In the genomic region with DNA sequence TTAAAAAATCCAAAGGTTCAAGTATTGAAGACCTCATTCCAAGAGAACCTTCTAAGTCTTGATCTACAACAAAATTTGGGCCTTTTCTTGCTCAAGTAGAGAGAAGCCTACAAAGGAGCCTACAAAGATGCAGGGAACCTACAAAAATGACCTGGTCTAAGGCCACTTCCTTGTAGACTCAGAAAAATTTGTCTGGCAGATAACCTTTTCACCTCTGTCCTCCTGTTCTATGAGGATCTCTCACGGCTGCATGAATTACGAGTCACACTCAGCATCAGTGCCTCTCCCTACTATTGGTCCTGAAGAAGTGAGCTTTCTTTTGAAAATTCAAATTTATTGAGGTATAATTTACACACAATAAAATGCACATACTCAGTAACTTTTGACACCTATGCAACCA, we compare ENCODE assay signal across 25 cellular contexts. TPM values are rescaled to one million over a fixed set of nuclear protein-coding genes. Genes with fewer than 3 reads are reported as not detected.
DNase-seq lines count a peak whose midpoint lies in the region; ATAC-seq and TF ChIP-seq lines count a peak whose summit lies in the region.
"Had no signal": no experiment of that assay in that cellular context is flagged by ENCODE, and none has a peak within 500 bp of the region (broad histone marks: within the 10 kb centered on the region; RNA-seq: fewer than 3 reads in every experiment).

No MANE protein-coding gene starts in this region.

- H3K27ac Mint-ChIP-seq in activated T-cell treated with anti-CD3 and anti-CD28 coated beads, Interleukin-2, amount 50 U/mL, for 72 hours = peak overlapping the region; percentile 36
- no peak overlapping the region for H3K27ac Mint-ChIP-seq in activated CD4-positive, alpha-beta memory T cell treated with anti-CD3 and anti-CD28 coated beads, Interleukin-2, amount 10 ng/mL, durations not matched to agents 7 days and 5 days
- H3K27ac Mint-ChIP-seq: activated CD4-positive, alpha-beta memory T cell treated with anti-CD3 and anti-CD28 coated beads for 36 hours; progenitor cell of endocrine pancreas had no signal

- H3K27me3 ChIP-seq in MM.1S (replicated peaks; ENCODE audit: insufficient read depth, low read length) = no peaks in the 10 kb centered on the region
- H3K27me3 ChIP-seq: adrenal gland, BE2C, neutrophil, transverse colon had no signal

- no peaks in the 10 kb centered on the region for H3K27me3 Mint-ChIP-seq in activated T-cell treated with anti-CD3 and anti-CD28 coated beads, Interleukin-2, amount 50 U/mL, for 72 hours (ENCODE audit: low read depth)
- H3K27me3 Mint-ChIP-seq in activated T-cell treated with anti-CD3 and anti-CD28 coated beads, Interleukin-2, amount 50 U/mL, for 4 hours (ENCODE audit: low read depth) = no peaks in the 10 kb centered on the region
- no peaks in the 10 kb centered on the region for H3K27me3 Mint-ChIP-seq in activated CD4-positive, alpha-beta memory T cell treated with anti-CD3 and anti-CD28 coated beads, Interleukin-2, amount 10 ng/mL, durations not matched to agents 7 days and 5 days
- H3K27me3 Mint-ChIP-seq: activated CD4-positive, alpha-beta memory T cell treated with anti-CD3 and anti-CD28 coated beads for 36 hours; progenitor cell of endocrine pancreas had no signal

- no peak overlapping the region for H2AFZ ChIP-seq in MM.1S (ENCODE audit: low read length)

- H3K36me3 Mint-ChIP-seq in activated T-cell treated with anti-CD3 and anti-CD28 coated beads, Interleukin-2, amount 50 U/mL, for 72 hours (ENCODE audit: insufficient read depth in 2 of 2) = peaks cover 0 to 4% of the 10 kb centered on the region in 2 donors
- H3K36me3 Mint-ChIP-seq in activated T-cell treated with anti-CD3 and anti-CD28 coated beads, Interleukin-2, amount 50 U/mL, for 4 hours (ENCODE audit: insufficient read depth) = peaks cover 8% of the 10 kb centered on the region
- H3K36me3 Mint-ChIP-seq in activated CD4-positive, alpha-beta memory T cell treated with anti-CD3 and anti-CD28 coated beads, Interleukin-2, amount 10 ng/mL, durations not matched to agents 7 days and 5 days (ENCODE audit: low read depth) = peaks cover 11% of the 10 kb centered on the region

- peaks cover 25% of the 10 kb centered on the region for H3K4me1 Mint-ChIP-seq in activated T-cell treated with anti-CD3 and anti-CD28 coated beads, Interleukin-2, amount 50 U/mL, for 72 hours (ENCODE audit: low read depth)
- H3K4me1 Mint-ChIP-seq in activated T-cell treated with anti-CD3 and anti-CD28 coated beads, Interleukin-2, amount 50 U/mL, for 4 hours (ENCODE audit: low read depth) = peaks cover 9% of the 10 kb centered on the region
- peaks cover 33% of the 10 kb centered on the region for H3K4me1 Mint-ChIP-seq in activated CD4-positive, alpha-beta memory T cell treated with anti-CD3 and anti-CD28 coated beads, Interleukin-2, amount 10 ng/mL, durations not matched to agents 7 days and 5 days

- no peak overlapping the region for H3K4me2 ChIP-seq in MM.1S (ENCODE audit: low read depth, low read length)

- no peak overlapping the region for H3K9ac ChIP-seq in MM.1S (ENCODE audit: low read length)

- no peaks in the 10 kb centered on the region for H3K9me2 ChIP-seq in MM.1S (replicated peaks; ENCODE audit: insufficient read depth, low read length)

- no peaks in the 10 kb centered on the region for H4K20me1 ChIP-seq in MM.1S (ENCODE audit: insufficient read depth, low read length)

- no peaks in the 10 kb centered on the region for H3K9me3 Mint-ChIP-seq in activated T-cell treated with anti-CD3 and anti-CD28 coated beads, Interleukin-2, amount 50 U/mL, for 72 hours
- no peaks in the 10 kb centered on the region for H3K9me3 Mint-ChIP-seq in activated T-cell treated with anti-CD3 and anti-CD28 coated beads, Interleukin-2, amount 50 U/mL, for 4 hours
- peaks cover 5% of the 10 kb centered on the region for H3K9me3 Mint-ChIP-seq in activated CD4-positive, alpha-beta memory T cell treated with anti-CD3 and anti-CD28 coated beads, Interleukin-2, amount 10 ng/mL, durations not matched to agents 7 days and 5 days
- H3K9me3 Mint-ChIP-seq: activated CD4-positive, alpha-beta memory T cell treated with anti-CD3 and anti-CD28 coated beads for 36 hours had no signal

- H3K4me3 Mint-ChIP-seq in activated T-cell treated with anti-CD3 and anti-CD28 coated beads, Interleukin-2, amount 50 U/mL, for 72 hours = peak overlapping the region in 1 of 2 donors; percentile 25
- no peak overlapping the region for H3K4me3 Mint-ChIP-seq in activated T-cell treated with anti-CD3 and anti-CD28 coated beads, Interleukin-2, amount 50 U/mL, for 4 hours
- H3K4me3 Mint-ChIP-seq in activated CD4-positive, alpha-beta memory T cell treated with anti-CD3 and anti-CD28 coated beads, Interleukin-2, amount 10 ng/mL, durations not matched to agents 7 days and 5 days = no peak overlapping the region
- H3K4me3 Mint-ChIP-seq: activated CD4-positive, alpha-beta memory T cell treated with anti-CD3 and anti-CD28 coated beads for 36 hours had no signal

- POLR2A ChIA-PET in activated CD4-positive, alpha-beta memory T cell treated with anti-CD3 and anti-CD28 coated beads, Interleukin-2, amount 10 ng/mL, durations not matched to agents 7 days and 5 days (lab: Charles Lee) = interaction anchor here (3.5 to 3.6 kb wide), 2 partner anchors 17 to 57 kb away, joined by 18 to 22 read pairs; a partner anchor contains a TSS

- no peaks in the 10 kb centered on the region for H3K36me3 ChIP-seq in MM.1S (replicated peaks; ENCODE audit: insufficient read depth, low read length)
- H3K36me3 ChIP-seq: adrenal gland, BE2C, neutrophil, transverse colon had no signal

- no peak for ATAC-seq in activated T-cell treated with anti-CD3 and anti-CD28 coated beads, Interleukin-2, amount 50 U/mL, for 72 hours (replicated peaks in 1 of 2)
- no peak for ATAC-seq in activated T-cell treated with anti-CD3 and anti-CD28 coated beads, Interleukin-2, amount 50 U/mL, for 4 hours

- H3F3A ChIP-seq in MM.1S (ENCODE audit: insufficient read depth, low read length) = no peaks in the 10 kb centered on the region

- CTCF ChIA-PET in activated CD4-positive, alpha-beta memory T cell treated with anti-CD3 and anti-CD28 coated beads, Interleukin-2, amount 10 ng/mL, durations not matched to agents 7 days and 5 days (lab: Charles Lee) = no interaction called here

- no peak overlapping the region for H3K27ac ChIP-seq in MM.1S (ENCODE audit: low read length)
- H3K27ac ChIP-seq: adrenal gland, neutrophil, transverse colon had no signal

- TF ChIP-seq CTCF in cardiac fibroblast (IDR thresholded peaks at IDR 0.05; ENCODE audit: low read depth, low read length) = no peak
- no peak for TF ChIP-seq CTCF in MM.1S (IDR thresholded peaks at IDR 0.05; ENCODE audit: low read length)

- H3K9me3 ChIP-seq in MM.1S (replicated peaks; ENCODE audit: insufficient read depth, low read length) = no peaks in the 10 kb centered on the region
- H3K9me3 ChIP-seq: adrenal gland, BE2C, neutrophil, transverse colon had no signal

- H3K4me3 ChIP-seq in cardiac fibroblast (replicated peaks in 1 of 2; ENCODE audit: low read depth in 2 of 2, low read length in 2 of 2) = no peak overlapping the region
- no peak overlapping the region for H3K4me3 ChIP-seq in MM.1S (ENCODE audit: low read length)
- H3K4me3 ChIP-seq: adrenal gland, transverse colon had no signal

- H3K4me1 ChIP-seq in MM.1S (ENCODE audit: low read length) = no peaks in the 10 kb centered on the region
- H3K4me1 ChIP-seq: adrenal gland, BE2C, transverse colon had no signal

- no peaks in the 10 kb centered on the region for H3K79me2 ChIP-seq in MM.1S (ENCODE audit: low read length)

- no peak for DNase-seq in activated T-cell treated with anti-CD3 and anti-CD28 coated beads, Interleukin-2, amount 50 U/mL, for 72 hours
- no peak for DNase-seq in activated T-cell treated with anti-CD3 and anti-CD28 coated beads, Interleukin-2, amount 50 U/mL, for 4 hours
- DNase-seq in OCI-M1 (lab: John Stamatoyannopoulos, UW) (peak; percentile 20), cardiac fibroblast (ENCODE audit: low read depth in 2 of 2) (peak; percentile 2 to 13), pulmonary artery endothelial cell (ENCODE audit: low read depth, low spot score) (peak; percentile 89), MM.1S (no peak)
- no peak for DNase-seq in activated CD4-positive, alpha-beta memory T cell treated with anti-CD3 and anti-CD28 coated beads, Interleukin-2, amount 10 ng/mL, durations not matched to agents 7 days and 5 days
- no peak for DNase-seq in activated CD4-positive, CD25-positive, alpha-beta regulatory T cell (lab: John Stamatoyannopoulos, UW)
- DNase-seq: activated CD4-positive, alpha-beta memory T cell treated with anti-CD3 and anti-CD28 coated beads for 36 hours; activated naive CD4-positive, alpha-beta T cell; activated T-cell treated with anti-CD3 and anti-CD28 coated beads for 4 hours; adrenal gland; BE2C; caudate nucleus; DND-41; glutamatergic neuron; NCI-H1417 treated with DMSO at 0.1 percent for 48 hours; NCI-H2081 treated with DMSO at 0.1 percent for 48 hours; NCI-H446; SHP77; stimulated activated CD8-positive, alpha-beta memory T cell treated with anti-CD3 and anti-CD28 coated beads, Interleukin-4, amount 100 ng/mL, for 48 hours; T-helper 9 cell; transverse colon had no signal

RNA-seq across cellular contexts. Expression of a gene that starts 29.3 kb away (rescaled TPM):
- 1 to 10 TPM; 5.6 to 6.4 TPM for total RNA-seq in activated T-cell treated with anti-CD3 and anti-CD28 coated beads, Interleukin-2, amount 50 U/mL, for 72 hours
- 1 to 10 TPM; 8.9 to 9.6 (median 9.1) TPM for total RNA-seq in activated T-cell treated with anti-CD3 and anti-CD28 coated beads, Interleukin-2, amount 50 U/mL, for 4 hours
- 23.4 and 25.1 TPM in 2 replicates for total RNA-seq in pulmonary artery endothelial cell
- 1 to 10 TPM; 4.7 to 5.6 TPM for total RNA-seq in activated CD4-positive, alpha-beta memory T cell treated with anti-CD3 and anti-CD28 coated beads, Interleukin-2, amount 10 ng/mL, durations not matched to agents 7 days and 5 days

RNA-seq across cellular contexts. Expression of a gene that starts 57.4 kb away (rescaled TPM):
- total RNA-seq in activated T-cell treated with anti-CD3 and anti-CD28 coated beads, Interleukin-2, amount 50 U/mL, for 72 hours = 10 to 100 TPM; 26.6 to 34.7 TPM
- total RNA-seq in activated T-cell treated with anti-CD3 and anti-CD28 coated beads, Interleukin-2, amount 50 U/mL, for 4 hours = 10 to 100 TPM in 2 of 3 donors, 1 to 10 TPM in 1; 8.4 to 11.8 (median 10.6) TPM
- total RNA-seq in pulmonary artery endothelial cell = 7.3 and 11.4 TPM in 2 replicates
- total RNA-seq in activated CD4-positive, alpha-beta memory T cell treated with anti-CD3 and anti-CD28 coated beads, Interleukin-2, amount 10 ng/mL, durations not matched to agents 7 days and 5 days = 10 to 100 TPM; 16.0 to 16.2 TPM

Comparison
In these comparisons a context has a peak if more than half of its experiments do, and no peak if none do; other contexts are left out.
1. DNase-seq: peak in OCI-M1 (single experiment), cardiac fibroblast (2 of 2) and pulmonary artery endothelial cell (single experiment); none in activated T-cell treated with anti-CD3 and anti-CD28 coated beads, Interleukin-2, amount 50 U/mL, for 72 hours (0 of 2), activated T-cell treated with anti-CD3 and anti-CD28 coated beads, Interleukin-2, amount 50 U/mL, for 4 hours (single experiment), activated CD4-positive, alpha-beta memory T cell treated with anti-CD3 and anti-CD28 coated beads, Interleukin-2, amount 10 ng/mL, durations not matched to agents 7 days and 5 days (single experiment), MM.1S (single experiment) and activated CD4-positive, CD25-positive, alpha-beta regulatory T cell (0 of 4).